ENCODE assay signal across 1 cellular context in the genomic region with DNA sequence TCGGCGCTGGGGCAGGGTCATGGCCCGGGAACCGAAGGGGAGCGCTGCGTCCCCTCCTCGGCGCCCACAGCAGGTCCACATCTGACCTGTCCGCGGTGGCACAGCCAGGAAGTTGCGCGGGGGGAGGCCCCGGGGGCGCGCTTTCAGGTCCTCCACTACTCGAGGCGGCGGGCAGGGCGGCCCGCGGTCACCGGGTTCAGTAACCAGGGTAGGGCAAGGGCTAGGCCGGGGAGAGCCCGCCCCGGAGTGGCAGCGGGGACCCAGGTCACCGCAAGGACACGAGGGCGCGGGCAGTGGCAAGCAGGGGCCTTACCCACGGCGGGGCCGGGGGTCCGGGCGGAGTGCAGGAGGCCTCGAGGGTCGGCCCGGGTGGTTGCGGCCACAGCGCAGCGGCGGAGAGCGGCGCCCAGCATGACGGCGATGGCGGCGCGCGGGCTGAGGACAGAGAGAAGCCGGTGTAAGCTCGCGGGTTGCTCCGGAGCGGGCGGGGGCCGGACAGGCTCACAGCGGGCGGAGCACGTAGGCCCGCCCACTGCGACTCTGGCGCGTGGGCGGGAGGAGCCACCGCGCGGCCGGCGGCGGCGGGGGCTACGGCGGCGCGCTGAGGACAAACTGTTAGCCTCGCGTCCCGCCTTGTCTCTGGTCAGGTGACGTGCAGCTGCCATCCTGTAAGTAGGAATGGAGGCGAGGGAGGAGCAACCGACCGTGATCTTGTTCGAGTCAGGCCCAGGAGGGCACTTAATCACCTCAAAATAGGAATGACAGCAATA.
TF ChIP-seq lines count a peak whose summit lies in the region.

A gene (minus strand): TSS at position 472 of the 770 bp plus-strand sequence. CDS start 59 bp downstream, at position 413.

TF ChIP-seq in HepG2, 621 proteins besides CTCF, POLR2A, EP300 and RAD21 (continued from another document and continues in another):
- TF ChIP-seq, protein P1, sequence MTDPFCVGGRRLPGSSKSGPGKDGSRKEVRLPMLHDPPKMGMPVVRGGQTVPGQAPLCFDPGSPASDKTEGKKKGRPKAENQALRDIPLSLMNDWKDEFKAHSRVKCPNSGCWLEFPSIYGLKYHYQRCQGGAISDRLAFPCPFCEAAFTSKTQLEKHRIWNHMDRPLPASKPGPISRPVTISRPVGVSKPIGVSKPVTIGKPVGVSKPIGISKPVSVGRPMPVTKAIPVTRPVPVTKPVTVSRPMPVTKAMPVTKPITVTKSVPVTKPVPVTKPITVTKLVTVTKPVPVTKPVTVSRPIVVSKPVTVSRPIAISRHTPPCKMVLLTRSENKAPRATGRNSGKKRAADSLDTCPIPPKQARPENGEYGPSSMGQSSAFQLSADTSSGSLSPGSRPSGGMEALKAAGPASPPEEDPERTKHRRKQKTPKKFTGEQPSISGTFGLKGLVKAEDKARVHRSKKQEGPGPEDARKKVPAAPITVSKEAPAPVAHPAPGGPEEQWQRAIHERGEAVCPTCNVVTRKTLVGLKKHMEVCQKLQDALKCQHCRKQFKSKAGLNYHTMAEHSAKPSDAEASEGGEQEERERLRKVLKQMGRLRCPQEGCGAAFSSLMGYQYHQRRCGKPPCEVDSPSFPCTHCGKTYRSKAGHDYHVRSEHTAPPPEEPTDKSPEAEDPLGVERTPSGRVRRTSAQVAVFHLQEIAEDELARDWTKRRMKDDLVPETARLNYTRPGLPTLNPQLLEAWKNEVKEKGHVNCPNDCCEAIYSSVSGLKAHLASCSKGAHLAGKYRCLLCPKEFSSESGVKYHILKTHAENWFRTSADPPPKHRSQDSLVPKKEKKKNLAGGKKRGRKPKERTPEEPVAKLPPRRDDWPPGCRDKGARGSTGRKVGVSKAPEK (CRISPR knock-in tag; IDR thresholded peaks at IDR 0.05; ENCODE audit: borderline replicate concordance), result no peak
- TF ChIP-seq ZNF761 (CRISPR knock-in tag; conservative IDR thresholded peaks at IDR 0.05) (peak; percentile 88; the same call in 1 of the 2 replicates), ZNF205 (CRISPR knock-in tag; IDR thresholded peaks at IDR 0.05) (no peak; the same call in 1 of the 2 replicates), HMG20B (CRISPR knock-in tag; conservative IDR thresholded peaks at IDR 0.05) (no peak), ZNF569 (CRISPR knock-in tag; IDR thresholded peaks at IDR 0.05; ENCODE audit: borderline replicate concordance) (no peak), ZNF83 (CRISPR knock-in tag; IDR thresholded peaks at IDR 0.05; ENCODE audit: borderline replicate concordance) (no peak), NBN (conservative IDR thresholded peaks at IDR 0.05) (no peak), KLF13 (CRISPR knock-in tag; IDR thresholded peaks at IDR 0.05) (peak; percentile 53; the same call in 1 of the 2 replicates), HNRNPH1 (optimal IDR thresholded peaks at IDR 0.05; ENCODE audit: low read depth, low read length) (no peak), ZNF75D (CRISPR knock-in tag; IDR thresholded peaks at IDR 0.05; ENCODE audit: borderline replicate concordance) (no peak), GATAD1 (CRISPR knock-in tag; IDR thresholded peaks at IDR 0.05) (peak; percentile 71), NR2F2 (IDR thresholded peaks at IDR 0.05; ENCODE audit: borderline replicate concordance, low read depth) (no peak), NR3C1 (CRISPR knock-in tag; IDR thresholded peaks at IDR 0.05) (no peak), ZNF121 (CRISPR knock-in tag; IDR thresholded peaks at IDR 0.05) (0 out of 2 replicates have a peak, but pooled peaks have one; percentile 41), ZNF10 (CRISPR knock-in tag; IDR thresholded peaks at IDR 0.05; ENCODE audit: borderline replicate concordance, low read depth) (no peak), ZNF138 (CRISPR knock-in tag; IDR thresholded peaks at IDR 0.05; ENCODE audit: low read depth) (peak; percentile 70; the same call in 1 of the 2 replicates), ZNF124 (CRISPR knock-in tag; IDR thresholded peaks at IDR 0.05) (no peak), SOX6 (IDR thresholded peaks at IDR 0.05) (no peak), SOX6 (CRISPR knock-in tag; IDR thresholded peaks at IDR 0.05) (no peak; the same call in 1 of the 2 replicates), ZNF251 (CRISPR knock-in tag; IDR thresholded peaks at IDR 0.05) (no peak), AGO2 (optimal IDR thresholded peaks at IDR 0.05; ENCODE audit: low read depth, low read length) (peak; percentile 84), ZNF12 (CRISPR knock-in tag; IDR thresholded peaks at IDR 0.05) (no peak; the same call in 1 of the 2 replicates), ZNF660 (CRISPR knock-in tag; IDR thresholded peaks at IDR 0.05; ENCODE audit: borderline replicate concordance, low read depth) (peak; percentile 32; the same call in 1 of the 2 replicates), ZNF354B (CRISPR knock-in tag; IDR thresholded peaks at IDR 0.05) (no peak), HNF4G (IDR thresholded peaks at IDR 0.05; ENCODE audit: borderline replicate concordance, low read depth, low read length) (0 out of 2 replicates have a peak, but pooled peaks have one; percentile 2), HNF4G (CRISPR knock-in tag; IDR thresholded peaks at IDR 0.05; ENCODE audit: borderline replicate concordance, low read depth) (0 out of 2 replicates have a peak, but pooled peaks have one; percentile 29), ZNF33A (CRISPR knock-in tag; IDR thresholded peaks at IDR 0.05; ENCODE audit: borderline replicate concordance) (no peak), ZNF34 (CRISPR knock-in tag; IDR thresholded peaks at IDR 0.05; ENCODE audit: borderline replicate concordance) (peak; percentile 95; the same call in 1 of the 2 replicates), NONO (IDR thresholded peaks at IDR 0.05) (no peak), NONO (CRISPR knock-in tag; conservative IDR thresholded peaks at IDR 0.05) (peak; percentile 85), ZNF333 (CRISPR knock-in tag; IDR thresholded peaks at IDR 0.05; ENCODE audit: borderline replicate concordance) (peak; percentile 22; the same call in 1 of the 2 replicates), ZSCAN21 (CRISPR knock-in tag; IDR thresholded peaks at IDR 0.05; ENCODE audit: borderline replicate concordance) (peak; percentile 91; the same call in 1 of the 2 replicates), ARID2 (CRISPR knock-in tag; IDR thresholded peaks at IDR 0.05; ENCODE audit: borderline replicate concordance) (no peak), ZNF460 (CRISPR knock-in tag; IDR thresholded peaks at IDR 0.05; ENCODE audit: borderline replicate concordance) (no peak), ZNF547 (CRISPR knock-in tag; IDR thresholded peaks at IDR 0.05) (peak; percentile 77), FOXA3 (CRISPR knock-in tag; IDR thresholded peaks at IDR 0.05) (no peak), FOXM1 (CRISPR knock-in tag; IDR thresholded peaks at IDR 0.05) (0 out of 2 replicates have a peak, but pooled peaks have one; percentile 35), RORA (CRISPR knock-in tag; IDR thresholded peaks at IDR 0.05) (no peak), FOSL1 (CRISPR knock-in tag; IDR thresholded peaks at IDR 0.05; ENCODE audit: borderline replicate concordance) (no peak), CENPX (CRISPR knock-in tag; IDR thresholded peaks at IDR 0.05) (no peak)
- TF ChIP-seq, protein P2, sequence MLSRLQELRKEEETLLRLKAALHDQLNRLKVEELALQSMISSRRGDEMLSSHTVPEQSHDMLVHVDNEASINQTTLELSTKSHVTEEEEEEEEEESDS (CRISPR knock-in tag; IDR thresholded peaks at IDR 0.05; ENCODE audit: borderline replicate concordance), result no peak
- TF ChIP-seq, protein P3, sequence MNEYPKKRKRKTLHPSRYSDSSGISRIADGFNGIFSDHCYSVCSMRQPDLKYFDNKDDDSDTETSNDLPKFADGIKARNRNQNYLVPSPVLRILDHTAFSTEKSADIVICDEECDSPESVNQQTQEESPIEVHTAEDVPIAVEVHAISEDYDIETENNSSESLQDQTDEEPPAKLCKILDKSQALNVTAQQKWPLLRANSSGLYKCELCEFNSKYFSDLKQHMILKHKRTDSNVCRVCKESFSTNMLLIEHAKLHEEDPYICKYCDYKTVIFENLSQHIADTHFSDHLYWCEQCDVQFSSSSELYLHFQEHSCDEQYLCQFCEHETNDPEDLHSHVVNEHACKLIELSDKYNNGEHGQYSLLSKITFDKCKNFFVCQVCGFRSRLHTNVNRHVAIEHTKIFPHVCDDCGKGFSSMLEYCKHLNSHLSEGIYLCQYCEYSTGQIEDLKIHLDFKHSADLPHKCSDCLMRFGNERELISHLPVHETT (CRISPR knock-in tag; conservative IDR thresholded peaks at IDR 0.05), result peak; percentile 79; the same call in 1 of the 2 replicates
- TF ChIP-seq, protein P4, sequence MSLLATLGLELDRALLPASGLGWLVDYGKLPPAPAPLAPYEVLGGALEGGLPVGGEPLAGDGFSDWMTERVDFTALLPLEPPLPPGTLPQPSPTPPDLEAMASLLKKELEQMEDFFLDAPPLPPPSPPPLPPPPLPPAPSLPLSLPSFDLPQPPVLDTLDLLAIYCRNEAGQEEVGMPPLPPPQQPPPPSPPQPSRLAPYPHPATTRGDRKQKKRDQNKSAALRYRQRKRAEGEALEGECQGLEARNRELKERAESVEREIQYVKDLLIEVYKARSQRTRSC (CRISPR knock-in tag; IDR thresholded peaks at IDR 0.05; ENCODE audit: low read depth), result 0 out of 2 replicates have a peak, but pooled peaks have one; percentile 33
- TF ChIP-seq, protein P5, sequence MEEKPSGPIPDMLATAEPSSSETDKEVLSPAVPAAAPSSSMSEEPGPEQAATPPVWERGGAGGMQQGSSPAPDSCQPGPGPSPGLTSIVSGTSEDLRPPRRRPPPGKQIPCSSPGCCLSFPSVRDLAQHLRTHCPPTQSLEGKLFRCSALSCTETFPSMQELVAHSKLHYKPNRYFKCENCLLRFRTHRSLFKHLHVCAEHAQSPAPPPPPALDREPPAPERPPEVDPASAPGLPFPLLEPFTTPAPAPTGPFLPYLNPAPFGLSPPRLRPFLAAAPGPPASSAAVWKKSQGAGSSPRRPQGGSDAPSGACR (CRISPR knock-in tag; IDR thresholded peaks at IDR 0.05), result peak; percentile 98
- TF ChIP-seq, protein P6, sequence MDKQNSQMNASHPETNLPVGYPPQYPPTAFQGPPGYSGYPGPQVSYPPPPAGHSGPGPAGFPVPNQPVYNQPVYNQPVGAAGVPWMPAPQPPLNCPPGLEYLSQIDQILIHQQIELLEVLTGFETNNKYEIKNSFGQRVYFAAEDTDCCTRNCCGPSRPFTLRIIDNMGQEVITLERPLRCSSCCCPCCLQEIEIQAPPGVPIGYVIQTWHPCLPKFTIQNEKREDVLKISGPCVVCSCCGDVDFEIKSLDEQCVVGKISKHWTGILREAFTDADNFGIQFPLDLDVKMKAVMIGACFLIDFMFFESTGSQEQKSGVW (CRISPR knock-in tag; IDR thresholded peaks at IDR 0.05; ENCODE audit: borderline replicate concordance), result no peak; the same call in 1 of the 2 replicates
- TF ChIP-seq, protein P7, sequence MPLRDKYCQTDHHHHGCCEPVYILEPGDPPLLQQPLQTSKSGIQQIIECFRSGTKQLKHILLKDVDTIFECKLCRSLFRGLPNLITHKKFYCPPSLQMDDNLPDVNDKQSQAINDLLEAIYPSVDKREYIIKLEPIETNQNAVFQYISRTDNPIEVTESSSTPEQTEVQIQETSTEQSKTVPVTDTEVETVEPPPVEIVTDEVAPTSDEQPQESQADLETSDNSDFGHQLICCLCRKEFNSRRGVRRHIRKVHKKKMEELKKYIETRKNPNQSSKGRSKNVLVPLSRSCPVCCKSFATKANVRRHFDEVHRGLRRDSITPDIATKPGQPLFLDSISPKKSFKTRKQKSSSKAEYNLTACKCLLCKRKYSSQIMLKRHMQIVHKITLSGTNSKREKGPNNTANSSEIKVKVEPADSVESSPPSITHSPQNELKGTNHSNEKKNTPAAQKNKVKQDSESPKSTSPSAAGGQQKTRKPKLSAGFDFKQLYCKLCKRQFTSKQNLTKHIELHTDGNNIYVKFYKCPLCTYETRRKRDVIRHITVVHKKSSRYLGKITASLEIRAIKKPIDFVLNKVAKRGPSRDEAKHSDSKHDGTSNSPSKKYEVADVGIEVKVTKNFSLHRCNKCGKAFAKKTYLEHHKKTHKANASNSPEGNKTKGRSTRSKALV (CRISPR knock-in tag; IDR thresholded peaks at IDR 0.05), result peak; percentile 85
- TF ChIP-seq, protein P8, sequence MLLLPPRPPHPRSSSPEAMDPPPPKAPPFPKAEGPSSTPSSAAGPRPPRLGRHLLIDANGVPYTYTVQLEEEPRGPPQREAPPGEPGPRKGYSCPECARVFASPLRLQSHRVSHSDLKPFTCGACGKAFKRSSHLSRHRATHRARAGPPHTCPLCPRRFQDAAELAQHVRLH (CRISPR knock-in tag; IDR thresholded peaks at IDR 0.05; ENCODE audit: borderline replicate concordance, low read depth), result no peak
- TF ChIP-seq, protein P9, sequence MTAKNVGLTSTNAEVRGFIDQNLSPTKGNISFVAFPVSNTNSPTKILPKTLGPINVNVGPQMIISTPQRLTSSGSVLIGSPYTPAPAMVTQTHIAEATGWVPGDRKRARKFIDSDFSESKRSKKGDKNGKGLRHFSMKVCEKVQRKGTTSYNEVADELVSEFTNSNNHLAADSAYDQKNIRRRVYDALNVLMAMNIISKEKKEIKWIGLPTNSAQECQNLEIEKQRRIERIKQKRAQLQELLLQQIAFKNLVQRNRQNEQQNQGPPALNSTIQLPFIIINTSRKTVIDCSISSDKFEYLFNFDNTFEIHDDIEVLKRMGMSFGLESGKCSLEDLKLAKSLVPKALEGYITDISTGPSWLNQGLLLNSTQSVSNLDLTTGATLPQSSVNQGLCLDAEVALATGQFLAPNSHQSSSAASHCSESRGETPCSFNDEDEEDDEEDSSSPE (CRISPR knock-in tag; IDR thresholded peaks at IDR 0.05), result no peak; the same call in none of the 2 replicates
- TF ChIP-seq, protein P10, sequence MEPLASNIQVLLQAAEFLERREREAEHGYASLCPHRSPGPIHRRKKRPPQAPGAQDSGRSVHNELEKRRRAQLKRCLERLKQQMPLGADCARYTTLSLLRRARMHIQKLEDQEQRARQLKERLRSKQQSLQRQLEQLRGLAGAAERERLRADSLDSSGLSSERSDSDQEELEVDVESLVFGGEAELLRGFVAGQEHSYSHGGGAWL (CRISPR knock-in tag; IDR thresholded peaks at IDR 0.05), result peak; percentile 75
- TF ChIP-seq, protein P11, sequence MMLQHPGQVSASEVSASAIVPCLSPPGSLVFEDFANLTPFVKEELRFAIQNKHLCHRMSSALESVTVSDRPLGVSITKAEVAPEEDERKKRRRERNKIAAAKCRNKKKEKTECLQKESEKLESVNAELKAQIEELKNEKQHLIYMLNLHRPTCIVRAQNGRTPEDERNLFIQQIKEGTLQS (CRISPR knock-in tag; IDR thresholded peaks at IDR 0.05), result peak; percentile 15; the same call in 1 of the 2 replicates
- TF ChIP-seq, protein P12, sequence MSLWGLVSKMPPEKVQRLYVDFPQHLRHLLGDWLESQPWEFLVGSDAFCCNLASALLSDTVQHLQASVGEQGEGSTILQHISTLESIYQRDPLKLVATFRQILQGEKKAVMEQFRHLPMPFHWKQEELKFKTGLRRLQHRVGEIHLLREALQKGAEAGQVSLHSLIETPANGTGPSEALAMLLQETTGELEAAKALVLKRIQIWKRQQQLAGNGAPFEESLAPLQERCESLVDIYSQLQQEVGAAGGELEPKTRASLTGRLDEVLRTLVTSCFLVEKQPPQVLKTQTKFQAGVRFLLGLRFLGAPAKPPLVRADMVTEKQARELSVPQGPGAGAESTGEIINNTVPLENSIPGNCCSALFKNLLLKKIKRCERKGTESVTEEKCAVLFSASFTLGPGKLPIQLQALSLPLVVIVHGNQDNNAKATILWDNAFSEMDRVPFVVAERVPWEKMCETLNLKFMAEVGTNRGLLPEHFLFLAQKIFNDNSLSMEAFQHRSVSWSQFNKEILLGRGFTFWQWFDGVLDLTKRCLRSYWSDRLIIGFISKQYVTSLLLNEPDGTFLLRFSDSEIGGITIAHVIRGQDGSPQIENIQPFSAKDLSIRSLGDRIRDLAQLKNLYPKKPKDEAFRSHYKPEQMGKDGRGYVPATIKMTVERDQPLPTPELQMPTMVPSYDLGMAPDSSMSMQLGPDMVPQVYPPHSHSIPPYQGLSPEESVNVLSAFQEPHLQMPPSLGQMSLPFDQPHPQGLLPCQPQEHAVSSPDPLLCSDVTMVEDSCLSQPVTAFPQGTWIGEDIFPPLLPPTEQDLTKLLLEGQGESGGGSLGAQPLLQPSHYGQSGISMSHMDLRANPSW (CRISPR knock-in tag; IDR thresholded peaks at IDR 0.05; ENCODE audit: borderline replicate concordance), result 0 out of 2 replicates have a peak, but pooled peaks have one; percentile 52
